In genomic region chr15:47688573-47689086, GRCh38 we compare ENCODE assay signal across 22 cellular contexts. TPM values are rescaled to one million over a fixed set of nuclear protein-coding genes. Genes with fewer than 3 reads are reported as not detected.
DNase-seq lines count a peak whose midpoint lies in the region; ATAC-seq, FAIRE-seq and TF ChIP-seq lines count a peak whose summit lies in the region.
"Had no signal": no experiment of that assay in that cellular context is flagged by ENCODE, and none has a peak within 500 bp of the region (broad histone marks: within the 10 kb centered on the region; RNA-seq: fewer than 3 reads in every experiment).

No MANE protein-coding gene starts in this region.

- CTCF ChIA-PET in endothelial cell of umbilical vein (lab: Charles Lee) = interaction anchor here (0.9 to 2.1 kb wide), 5 partner anchors 15 to 300 kb away, joined by 3 to 6 read pairs (median 3); partner anchors contain the start of gene SEMA6D

- no TSS peak for BruUV-seq in endothelial cell of umbilical vein (replicated peaks; lab: Mats Ljungman, UMichigan)

- no peak overlapping the region for H3K9ac ChIP-seq in endothelial cell of umbilical vein (replicated peaks; ENCODE audit: extremely low read depth, insufficient read depth, low read length)

- H3K9me3 ChIP-seq in endothelial cell of umbilical vein (replicated peaks; ENCODE audit: control insufficient read depth, insufficient read depth, low read length) = no peaks in the 10 kb centered on the region
- H3K9me3 ChIP-seq in osteoblast (ENCODE audit: low read depth, low read length) = no peaks in the 10 kb centered on the region
- H3K9me3 ChIP-seq: heart right ventricle, neutrophil, right lobe of liver, testis had no signal

- H3K27me3 ChIP-seq in endothelial cell of umbilical vein (ENCODE audit: control insufficient read depth in 2 of 2, insufficient read depth in 2 of 2, low read length in 2 of 2) (no peaks in the 10 kb centered on the region), osteoblast (ENCODE audit: insufficient read depth, low read length) (no peaks in the 10 kb centered on the region)
- H3K27me3 ChIP-seq: heart right ventricle, right lobe of liver, testis had no signal

- no peaks in the 10 kb centered on the region for H3K79me2 ChIP-seq in endothelial cell of umbilical vein (ENCODE audit: control insufficient read depth, insufficient read depth, low read length)
- no peaks in the 10 kb centered on the region for H3K79me2 ChIP-seq in osteoblast (ENCODE audit: insufficient read depth, low read length)

- POLR2A ChIA-PET in endothelial cell of umbilical vein (lab: Charles Lee) = no interaction called here

- no peak overlapping the region for H3K4me3 ChIP-seq in endothelial cell of umbilical vein (replicated peaks in 1 of 3; ENCODE audit: insufficient read depth in 1 of 3, low read depth in 1 of 3, low read length in 3 of 3)
- H3K4me3 ChIP-seq in osteoblast (ENCODE audit: insufficient read depth, low read length) = no peak overlapping the region
- H3K4me3 ChIP-seq: heart right ventricle, right lobe of liver, testis had no signal

- DNase-seq in ELR (ENCODE audit: low read depth) (peak; percentile 86), NCI-H226 (peak; percentile 57), endothelial cell of umbilical vein (ENCODE audit: low read depth, low spot score) (peak; percentile 56), osteoblast (ENCODE audit: insufficient read length, low spot score, missing footprints) (no peak), caudate nucleus (lab: John Stamatoyannopoulos, UW) (no peak), DMS 273 (lab: John Stamatoyannopoulos, UW; ENCODE audit: unreplicated experiment) (no peak), left ventricle myocardium superior (no peak)
- DNase-seq in effector CD4-positive, alpha-beta T cell = no peak
- DNase-seq: activated CD8-positive, alpha-beta memory T cell treated with anti-CD3 and anti-CD28 coated beads, Interleukin-2, amount 50 U/mL, for 4 hours; activated naive CD4-positive, alpha-beta T cell; CD8-positive, alpha-beta memory T cell; effector memory CD4-positive, alpha-beta T cell; heart right ventricle; kidney glomerular epithelial cell; NCI-H1436 treated with DMSO at 0.1 percent for 48 hours; NCI-H345; right lobe of liver; testis had no signal

- H4K20me1 ChIP-seq in endothelial cell of umbilical vein (replicated peaks; ENCODE audit: control insufficient read depth, extremely low read depth, insufficient read depth, low read length) (no peaks in the 10 kb centered on the region), osteoblast (ENCODE audit: insufficient read depth, low read length) (no peaks in the 10 kb centered on the region)

- H3K4me1 ChIP-seq in endothelial cell of umbilical vein (ENCODE audit: control insufficient read depth, extremely low read depth, insufficient read depth, low read length) (peaks cover 13% of the 10 kb centered on the region), osteoblast (ENCODE audit: insufficient read depth, low read length) (peaks cover 5% of the 10 kb centered on the region)
- H3K4me1 ChIP-seq: right lobe of liver, testis had no signal

- intact Hi-C loops in endothelial cell of umbilical vein (cut with micrococcal nuclease) = no loop called here
- intact Hi-C loops in left ventricle myocardium superior (cut with micrococcal nuclease) = no loop called here

- peak; percentile 67 for FAIRE-seq in endothelial cell of umbilical vein (lab: Jason Lieb, UNC)
- FAIRE-seq: GM18507, GM19239 had no signal

- H2AFZ ChIP-seq in endothelial cell of umbilical vein (ENCODE audit: low read depth, low read length) (peak overlapping the region; percentile 44), osteoblast (ENCODE audit: low read length) (no peak overlapping the region)

- H3K36me3 ChIP-seq in endothelial cell of umbilical vein (ENCODE audit: control insufficient read depth in 2 of 2, extremely low read depth in 1 of 2, insufficient read depth in 2 of 2, low read length in 2 of 2) = no peaks in the 10 kb centered on the region
- H3K36me3 ChIP-seq in osteoblast (ENCODE audit: insufficient read depth, low read length) = no peaks in the 10 kb centered on the region
- H3K36me3 ChIP-seq: heart right ventricle, neutrophil, right lobe of liver had no signal

- no peak for ATAC-seq in left ventricle myocardium superior
- ATAC-seq: heart right ventricle, right lobe of liver had no signal

- dilution Hi-C loops in endothelial cell of umbilical vein (cut with MboI; ENCODE audit: extremely low pct_ligation_motif_present, low sequenced_read_pairs) = no loop called here

- TF ChIP-seq CTCF in endothelial cell of umbilical vein (IDR thresholded peaks at IDR 0.05; ENCODE audit: extremely low read depth in 1 of 2, insufficient read depth in 1 of 2, low read depth in 1 of 2, low read length in 2 of 2) (no peak), osteoblast (IDR thresholded peaks at IDR 0.05; ENCODE audit: extremely low read depth, low read depth, low read length) (no peak)

- H3K27ac ChIP-seq in endothelial cell of umbilical vein (ENCODE audit: insufficient read depth, low read depth, low read length) (peak overlapping the region; percentile 7), osteoblast (ENCODE audit: low read depth, low read length) (no peak overlapping the region), caudate nucleus (ENCODE audit: low read depth, low read length) (no peak overlapping the region)
- H3K27ac ChIP-seq: heart right ventricle, neutrophil, right lobe of liver, testis had no signal

- no peaks in the 10 kb centered on the region for H3K9me1 ChIP-seq in endothelial cell of umbilical vein (replicated peaks; ENCODE audit: control insufficient read depth, extremely low read depth, insufficient read depth, low read length)

- H3K4me2 ChIP-seq in endothelial cell of umbilical vein (ENCODE audit: insufficient read depth, low read length) = peak overlapping the region; percentile 63
- H3K4me2 ChIP-seq in osteoblast (ENCODE audit: insufficient read depth, low read length) = peak overlapping the region; percentile 15

- no peak for TF ChIP-seq POLR2A in endothelial cell of umbilical vein (IDR thresholded peaks at IDR 0.05; ENCODE audit: low read depth, low read length)

TF ChIP-seq in endothelial cell of umbilical vein, 7 proteins besides CTCF, POLR2A, EP300 and RAD21:
- TF ChIP-seq GATA2 (IDR thresholded peaks at IDR 0.05; ENCODE audit: insufficient read depth, insufficient read length, low read depth, low read length) = no peak
- TF ChIP-seq EZH2 (IDR thresholded peaks at IDR 0.05; ENCODE audit: borderline replicate concordance, low read depth, low read length, severe bottlenecking) = no peak
- TF ChIP-seq MAX (IDR thresholded peaks at IDR 0.05; ENCODE audit: insufficient read depth, insufficient read length) = no peak
- TF ChIP-seq JUN (IDR thresholded peaks at IDR 0.05; ENCODE audit: borderline replicate concordance, insufficient read depth, insufficient read length, low read depth) = peak; percentile 62
- TF ChIP-seq MYC (IDR thresholded peaks at IDR 0.05; ENCODE audit: low read depth, low read length) = no peak
- TF ChIP-seq FOS (IDR thresholded peaks at IDR 0.05; ENCODE audit: borderline replicate concordance, insufficient read depth, low read length) = peak; percentile 59
- TF ChIP-seq POLR2AphosphoS5 (IDR thresholded peaks at IDR 0.05; ENCODE audit: insufficient read depth, low read depth, low read length) = no peak
TF ChIP-seq in endothelial cell of umbilical vein: peak in this region for 2.

RNA-seq across cellular contexts. Expression of gene SEMA6D, which starts 28.7 kb away (rescaled TPM):
- total RNA-seq in endothelial cell of umbilical vein = 22.5 and 26.7 TPM in 2 replicates
- 16.3 and 16.4 TPM in 2 replicates for polyA plus RNA-seq in endothelial cell of umbilical vein
- polyA plus RNA-seq in endothelial cell of umbilical vein (2011; cell fraction: cytosol; rRNA removed) = 5.5 and 7.0 TPM in 2 replicates
- polyA plus RNA-seq in endothelial cell of umbilical vein (2011; cell fraction: nucleus; rRNA removed) = 60.7 and 69.8 TPM in 2 replicates
- 9.2 and 13.4 TPM in 2 replicates for polyA plus RNA-seq in endothelial cell of umbilical vein (2012)
- 52.1 and 54.8 TPM in 2 replicates for polyA minus RNA-seq in endothelial cell of umbilical vein
- 21.8 TPM for polyA minus RNA-seq in endothelial cell of umbilical vein (2011; cell fraction: cytosol; rRNA and poly(A)+ RNA removed)
- 52.4 and 55.5 TPM in 2 replicates for polyA minus RNA-seq in endothelial cell of umbilical vein (2011; cell fraction: nucleus; rRNA and poly(A)+ RNA removed)
- 8.0 and 16.2 TPM in 2 replicates for total RNA-seq in osteoblast
- total RNA-seq in left ventricle myocardium superior = 19.7 TPM
- total RNA-seq: CD8-positive, alpha-beta memory T cell; T-helper 2 cell treated with Interferon-gamma antibody and Interleukin-4, amounts not matched to agents 100 ng/mL and 5 ng/mL, for 36 hours had no signal
- polyA plus RNA-seq: CD8-positive, alpha-beta memory T cell had no signal

Comparison
In these comparisons a context has a peak if more than half of its experiments do, and no peak if none do; other contexts are left out.
1. DNase-seq: peak in ELR (single experiment), NCI-H226 (single experiment) and endothelial cell of umbilical vein (single experiment); none in osteoblast (single experiment), caudate nucleus (0 of 61), DMS 273 (single experiment), left ventricle myocardium superior (single experiment) and effector CD4-positive, alpha-beta T cell (single experiment).